Comparison of ENCODE assay signal across 21 cellular contexts in genomic region chr5:50759526-50760280, GRCh38.
"Had no signal": no experiment of that assay in that cellular context is flagged by ENCODE, and none has a peak within 500 bp of the region (broad histone marks: within the 10 kb centered on the region; RNA-seq: fewer than 3 reads in every experiment).

No MANE protein-coding gene starts in this region.

- H3K27ac ChIP-seq: breast epithelium, esophagus squamous epithelium, lower lobe of right lung, parathyroid adenoma, right lobe of liver, spleen, thyroid gland, WERI-Rb-1 had no signal

- H2AFZ ChIP-seq: parathyroid adenoma had no signal

- H3K4me1 ChIP-seq: breast epithelium, esophagus squamous epithelium, lower lobe of right lung, parathyroid adenoma, right lobe of liver, thyroid gland had no signal

- H3K27me3 ChIP-seq: breast epithelium, esophagus squamous epithelium, neutrophil, right lobe of liver, spleen, thyroid gland had no signal

- H3K4me3 ChIP-seq: breast epithelium, esophagus squamous epithelium, lower lobe of right lung, right lobe of liver, spleen, thyroid gland had no signal

- DNase-seq: activated CD4-positive, alpha-beta T cell treated with anti-CD3 and anti-CD28 coated beads for 1 hour; activated CD4-positive, alpha-beta T cell treated with anti-CD3 and anti-CD28 coated beads, Interleukin-2, amount 50 U/mL, for 4 hours; activated gamma-delta T cell; cerebellar nuclear complex; dermis blood vessel endothelial cell; effector memory CD8-positive, alpha-beta T cell; esophagus squamous epithelium; hippocampal formation; lower lobe of right lung; right lobe of liver; spleen; stimulated activated CD4-positive, alpha-beta T cell treated with anti-CD3 and anti-CD28 coated beads, Interleukin-4, amount 100 ng/mL, for 4 hours; stimulated activated naive CD4-positive, alpha-beta T cell treated with Interleukin-2 at 50 U/mL for 16 hours; thyroid gland; WERI-Rb-1 had no signal

- H3K27ac Mint-ChIP-seq: activated naive CD4-positive, alpha-beta T cell treated with anti-CD3 and anti-CD28 coated beads, Interleukin-2, amount 50 U/mL, for 24 hours; natural killer cell treated with Interleukin-12 subunit alpha and Interleukin-12 subunit beta and Interleukin-15 and Interleukin-18, amount 100 ng/mL, for 72 hours; T-helper 1 cell treated with Interleukin-12 subunit alpha and Interleukin-12 subunit beta and Interleukin-4 antibody, amounts not matched to agents 30 μg/mL and 1 μg/mL, for 36 hours had no signal

- H3K9me3 ChIP-seq: breast epithelium, esophagus squamous epithelium, lower lobe of right lung, neutrophil, right lobe of liver, spleen, thyroid gland had no signal

- H3K4me3 Mint-ChIP-seq: activated naive CD4-positive, alpha-beta T cell treated with anti-CD3 and anti-CD28 coated beads, Interleukin-2, amount 50 U/mL, for 24 hours; effector memory CD8-positive, alpha-beta T cell; natural killer cell treated with Interleukin-12 subunit alpha and Interleukin-12 subunit beta and Interleukin-15 and Interleukin-18, amount 100 ng/mL, for 72 hours; T-helper 1 cell treated with Interleukin-12 subunit alpha and Interleukin-12 subunit beta and Interleukin-4 antibody, amounts not matched to agents 30 μg/mL and 1 μg/mL, for 36 hours had no signal

- ATAC-seq: effector memory CD8-positive, alpha-beta T cell; lower lobe of right lung; natural killer cell treated with Interleukin-12 subunit alpha and Interleukin-12 subunit beta and Interleukin-15 and Interleukin-18, amount 100 ng/mL, for 72 hours; right lobe of liver had no signal

- H3K36me3 ChIP-seq: WERI-Rb-1 had no signal

- H3K9me3 Mint-ChIP-seq: activated naive CD4-positive, alpha-beta T cell treated with anti-CD3 and anti-CD28 coated beads, Interleukin-2, amount 50 U/mL, for 24 hours; effector memory CD8-positive, alpha-beta T cell; natural killer cell treated with Interleukin-12 subunit alpha and Interleukin-12 subunit beta and Interleukin-15 and Interleukin-18, amount 100 ng/mL, for 72 hours had no signal

- H3K27me3 Mint-ChIP-seq: activated naive CD4-positive, alpha-beta T cell treated with anti-CD3 and anti-CD28 coated beads, Interleukin-2, amount 50 U/mL, for 24 hours; effector memory CD8-positive, alpha-beta T cell; natural killer cell treated with Interleukin-12 subunit alpha and Interleukin-12 subunit beta and Interleukin-15 and Interleukin-18, amount 100 ng/mL, for 72 hours had no signal
